In the genomic region with DNA sequence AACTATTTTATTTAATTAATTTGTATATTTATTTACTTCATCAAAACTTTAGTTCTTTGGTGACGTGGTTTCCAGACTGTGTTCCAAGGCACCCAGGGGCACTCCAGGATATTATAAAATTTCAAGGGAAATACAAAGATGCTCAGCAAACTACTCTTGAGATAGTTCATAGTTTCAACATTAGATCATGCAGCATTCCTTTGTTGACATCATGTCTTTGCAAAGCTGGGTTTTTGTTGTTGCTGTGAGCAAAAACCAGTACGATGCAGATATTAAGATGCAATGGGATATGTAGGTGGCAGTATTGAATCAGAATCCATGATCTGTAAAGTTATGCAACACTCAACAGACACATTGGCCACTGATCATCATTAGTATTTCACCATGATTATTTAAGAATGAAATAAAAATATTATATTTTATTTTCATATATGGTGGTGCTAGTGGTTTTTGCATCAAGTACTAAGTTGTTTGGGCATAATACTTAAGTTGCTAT, we compare ENCODE assay signal across 22 cellular contexts.
"Had no signal": no experiment of that assay in that cellular context is flagged by ENCODE, and none has a peak within 500 bp of the region (broad histone marks: within the 10 kb centered on the region; RNA-seq: fewer than 3 reads in every experiment).

No MANE protein-coding gene starts in this region.

- H3K36me3 ChIP-seq: cardiac muscle cell, neutrophil, right lobe of liver, upper lobe of left lung had no signal

- H3K9me3 ChIP-seq: body of pancreas, neutrophil, right lobe of liver, upper lobe of left lung had no signal

- H3K27ac ChIP-seq: body of pancreas, cardiac muscle cell, neutrophil, right lobe of liver, skin epidermis, upper lobe of left lung, WERI-Rb-1 had no signal

- H3K4me1 ChIP-seq: body of pancreas, right lobe of liver, upper lobe of left lung had no signal

- H3K4me3 ChIP-seq: body of pancreas, cardiac muscle cell, right lobe of liver, skin epidermis, upper lobe of left lung had no signal

- DNase-seq: activated CD4-positive, alpha-beta T cell treated with anti-CD3 and anti-CD28 coated beads, Interleukin-2, amount 10 ng/mL, durations not matched to agents 24 days and 14 days; activated CD8-positive, alpha-beta T cell treated with anti-CD3 and anti-CD28 coated beads for 36 hours; activated naive CD8-positive, alpha-beta T cell treated with anti-CD3 and anti-CD28 coated beads, Interleukin-2, amount 50 U/mL, for 24 hours; activated T-cell treated with anti-CD3 and anti-CD28 coated beads, Interleukin-2, amount 50 U/mL, for 4 hours; amygdala; body of pancreas; left cardiac atrium; mammary epithelial cell; naive B cell; nephron progenitor cell; right lobe of liver; stimulated activated CD4-positive, alpha-beta T cell treated with anti-CD3 and anti-CD28 coated beads, Interleukin-12 subunit alpha, Interleukin-12 subunit beta, amount 100 ng/mL, for 4 hours; stimulated activated CD4-positive, alpha-beta T cell treated with anti-CD3 and anti-CD28 coated beads, Interleukin-4, amount 100 ng/mL, for 1 hour; stimulated activated naive CD8-positive, alpha-beta T cell treated with anti-CD3 and anti-CD28 coated beads, Interleukin-15, amount 100 ng/mL, for 72 hours; substantia nigra; T-helper 17 cell; T1000; upper lobe of left lung; WERI-Rb-1 had no signal

- H3K27me3 ChIP-seq: body of pancreas, cardiac muscle cell, neutrophil, right lobe of liver, upper lobe of left lung had no signal
